In the genomic region with DNA sequence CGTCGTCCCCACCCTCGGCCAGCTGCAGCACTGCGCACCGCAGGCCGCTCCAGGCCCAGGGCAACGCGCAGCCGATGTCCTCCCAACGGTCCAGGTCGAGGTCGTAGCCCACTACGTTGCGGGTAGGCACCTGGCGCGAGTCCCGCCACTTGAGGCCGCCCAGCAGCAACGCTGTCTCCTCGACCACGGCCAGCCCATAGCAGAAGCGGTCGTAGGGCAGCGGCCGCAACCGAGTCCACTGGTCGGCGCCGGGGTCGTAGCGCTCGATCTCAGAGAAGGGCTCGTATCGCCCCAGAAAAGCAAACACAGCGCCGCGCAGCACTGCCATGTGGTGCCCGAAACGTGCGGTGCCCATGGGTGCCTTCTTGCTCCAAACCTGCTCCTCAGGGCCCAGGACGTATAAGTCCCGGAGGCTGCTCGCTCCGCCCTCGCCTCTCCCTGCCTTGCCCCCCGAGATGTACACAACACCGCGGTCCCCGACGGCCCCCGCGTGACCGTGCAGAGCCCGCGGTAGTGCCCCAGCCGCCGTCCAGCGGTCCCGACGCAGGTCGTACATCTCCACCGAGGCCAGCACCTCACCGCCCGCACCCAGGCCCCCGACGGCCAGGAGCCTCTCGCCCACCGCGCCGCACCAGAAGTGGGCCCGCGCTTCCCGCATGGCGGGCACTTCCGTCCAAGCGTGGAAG, we compare ENCODE assay signal across 18 cellular contexts. TPM values are rescaled to one million over a fixed set of nuclear protein-coding genes. Genes with fewer than 3 reads are reported as not detected.
DNase-seq lines count a peak whose midpoint lies in the region; ATAC-seq and TF ChIP-seq lines count a peak whose summit lies in the region.
"Had no signal": no experiment of that assay in that cellular context is flagged by ENCODE, and none has a peak within 500 bp of the region (broad histone marks: within the 10 kb centered on the region; RNA-seq: fewer than 3 reads in every experiment).

No MANE protein-coding gene starts in this region.

- no peak overlapping the region for H2BK5ac ChIP-seq in IMR-90 (ENCODE audit: low read depth, low read length, poor library complexity, severe bottlenecking)

- no peak overlapping the region for H2BK120ac ChIP-seq in IMR-90 (ENCODE audit: low read depth, low read length)

- no TSS peak for BruUV-seq in IMR-90 (replicated peaks; lab: Mats Ljungman, UMichigan)

- CTCF ChIA-PET in IMR-90 (lab: Yijun Ruan, JAX), result no interaction called here

- DNase-seq in GM13977 (ENCODE audit: low spot score), result peak; percentile 29
- DNase-seq in IMR-90, result no peak
- peak; percentile 39 for DNase-seq in left kidney (ENCODE audit: low read depth, low spot score)
- DNase-seq in stomach, result no peak
- DNase-seq in left colon, result no peak
- DNase-seq in GM19240 (ENCODE audit: insufficient read length, low spot score), result no peak
- DNase-seq: activated CD4-positive, alpha-beta T cell treated with anti-CD3 and anti-CD28 coated beads, Interleukin-2, amount 10 ng/mL, durations not matched to agents 7 days and 5 days; foreskin fibroblast; GM23248; midbrain; NCI-H1694 treated with DMSO at 0.1 percent for 48 hours; RPMI8226; T-helper 2 cell; uterus had no signal

- TF ChIP-seq POLR2A in IMR-90 (IDR thresholded peaks at IDR 0.05; ENCODE audit: low read depth, low read length) (no peak), stomach (IDR thresholded peaks at IDR 0.05) (no peak)

- H4K8ac ChIP-seq in IMR-90 (ENCODE audit: low read depth in 2 of 2, low read length in 2 of 2), result no peak overlapping the region

- H3K4me3 ChIP-seq in IMR-90 (ENCODE audit: insufficient read depth, low read depth, low read length) (no peak overlapping the region), stomach (peak overlapping the region in 3 of 4 donors; percentile 10 to 19 (median 15))
- H3K4me3 ChIP-seq: GM23248, ovary, uterus had no signal

- H3K56ac ChIP-seq in IMR-90 (ENCODE audit: extremely low read depth, insufficient read depth, low read length), result no peak overlapping the region

- H3K23ac ChIP-seq in IMR-90 (ENCODE audit: low read depth, low read length), result no peak overlapping the region

- no peak overlapping the region for H2AK9ac ChIP-seq in IMR-90 (replicated peaks; ENCODE audit: low read depth, low read length, poor library complexity)

- intact Hi-C loops in IMR-90 (cut with micrococcal nuclease) (no loop called here), stomach (cut with DNase I; ENCODE audit: low total_unique reads) (no loop called here), left colon (cut with DNase I, micrococcal nuclease) (no loop called here)

- H3K4me2 ChIP-seq in IMR-90 (ENCODE audit: low read depth, low read length), result no peak overlapping the region

- no peak overlapping the region for H3K9ac ChIP-seq in IMR-90 (ENCODE audit: low read depth, low read length)
- H3K9ac ChIP-seq: GM23248 had no signal

- 57% methylated on average over 40 of the region's 76 CpGs; no CpG with 5 or more reads in 1 of the 2 experiments for WGBS in IMR-90 (ENCODE audit: extremely low coverage in 2 of 2, insufficient read length in 1 of 2), 2 experiments
- WGBS in stomach, 5 donors, result 27 to 54% (median 51%) methylated on average over 6 to 76 of the region's 76 CpGs

- no peaks in the 10 kb centered on the region for H3K4me1 ChIP-seq in IMR-90 (ENCODE audit: control insufficient read depth, insufficient read depth, low read length)
- peaks cover 0 to 8% (median 0%) of the 10 kb centered on the region in 4 donors for H3K4me1 ChIP-seq in stomach
- H3K4me1 ChIP-seq: uterus had no signal

- in situ Hi-C loops in GM13977 (cut with MboI; ENCODE audit: low pct_unique_long_range_greater_than_20kb, low sequenced_read_pairs, unreplicated experiment), result no loop called here
- in situ Hi-C loops in IMR-90 (cut with MboI; ENCODE audit: low sequenced_read_pairs), result no loop called here

- TF ChIP-seq EP300 in stomach (IDR thresholded peaks at IDR 0.05), result no peak

- H3K27me3 ChIP-seq in IMR-90 (ENCODE audit: control insufficient read depth, insufficient read depth, low read length) (no peaks in the 10 kb centered on the region), stomach (peaks cover 0 to 32% (median 31%) of the 10 kb centered on the region in 3 donors)
- H3K27me3 ChIP-seq: ovary had no signal

- H4K5ac ChIP-seq in IMR-90 (ENCODE audit: low read depth, low read length), result no peak overlapping the region

- ATAC-seq in IMR-90 (ENCODE audit: low read depth) (no peak), left colon (no peak), HG03139 (IDR thresholded peaks at IDR 0.05; ENCODE audit: unreplicated experiment) (no peak)

- peak overlapping the region; percentile 67 for H2AFZ ChIP-seq in IMR-90 (replicated peaks; ENCODE audit: low read length, poor library complexity)
- H2AFZ ChIP-seq: GM23248 had no signal

- peaks cover 11% of the 10 kb centered on the region; the same call in 1 of the 2 replicates for H3K9me3 ChIP-seq in IMR-90 (ENCODE audit: control insufficient read depth, insufficient read depth, low read length)
- H3K9me3 ChIP-seq in stomach, result peaks cover 0 to 15% (median 0%) of the 10 kb centered on the region in 4 donors
- H3K9me3 ChIP-seq: ovary, uterus had no signal

- no peak overlapping the region for H3K27ac ChIP-seq in IMR-90 (ENCODE audit: insufficient read depth, low read length)
- H3K27ac ChIP-seq in stomach, result no peak overlapping the region
- H3K27ac ChIP-seq: GM23248, ovary, uterus had no signal

- H3K4ac ChIP-seq in IMR-90 (ENCODE audit: low read depth, low read length), result no peak overlapping the region

- POLR2A ChIA-PET in IMR-90 (lab: Charles Lee; ENCODE audit: unreplicated experiment), result no interaction called here

- H4K91ac ChIP-seq in IMR-90 (ENCODE audit: insufficient read depth, low read depth, low read length), result no peak overlapping the region

- no peaks in the 10 kb centered on the region for H4K20me1 ChIP-seq in IMR-90 (ENCODE audit: insufficient read depth, low read length)

- H3K14ac ChIP-seq in IMR-90 (replicated peaks; ENCODE audit: low read depth, low read length), result no peak overlapping the region

- no peak overlapping the region for H2BK15ac ChIP-seq in IMR-90 (ENCODE audit: low read depth, low read length)

- dilution Hi-C loops in IMR-90 (cut with HindIII; ENCODE audit: low sequenced_read_pairs, unreplicated experiment), result no loop called here

- H2AK5ac ChIP-seq in IMR-90 (ENCODE audit: low read depth, low read length), result no peak overlapping the region

- no peaks in the 10 kb centered on the region for H3K79me1 ChIP-seq in IMR-90 (ENCODE audit: low read depth in 1 of 2, low read length in 2 of 2)

- TF ChIP-seq RAD21 in IMR-90 (IDR thresholded peaks at IDR 0.05; ENCODE audit: low read length), result no peak

- H2BK20ac ChIP-seq in IMR-90 (ENCODE audit: low read depth, low read length), result no peak overlapping the region

- no peaks in the 10 kb centered on the region for H3K9me1 ChIP-seq in IMR-90 (ENCODE audit: insufficient read depth, low read length)

- H3K36me3 ChIP-seq in IMR-90 (ENCODE audit: control insufficient read depth, insufficient read depth, low read length) (no peaks in the 10 kb centered on the region), stomach (no peaks in the 10 kb centered on the region)
- H3K36me3 ChIP-seq: ovary, uterus had no signal

- H3K18ac ChIP-seq in IMR-90 (ENCODE audit: low read depth, low read length), result no peak overlapping the region

- TF ChIP-seq CTCF in GM13977 (IDR thresholded peaks at IDR 0.05; ENCODE audit: extremely low read depth, insufficient read depth, missing control alignments) (no peak), IMR-90 (conservative IDR thresholded peaks at IDR 0.05; ENCODE audit: low read depth, low read length) (no peak), stomach (IDR thresholded peaks at IDR 0.05) (no peak)

TF ChIP-seq in IMR-90, 13 proteins besides CTCF, POLR2A, EP300 and RAD21:
- TF ChIP-seq CHD1 (IDR thresholded peaks at IDR 0.05; ENCODE audit: low read depth, low read length) (no peak), NFE2L2 (IDR thresholded peaks at IDR 0.05; ENCODE audit: low read depth, low read length) (no peak), CEBPB (IDR thresholded peaks at IDR 0.05; ENCODE audit: low read depth, low read length) (no peak), MXI1 (IDR thresholded peaks at IDR 0.05; ENCODE audit: borderline replicate concordance, low read depth, low read length) (no peak), FOS (IDR thresholded peaks at IDR 0.05; ENCODE audit: low read depth, low read length) (no peak), MAZ (IDR thresholded peaks at IDR 0.05; ENCODE audit: borderline replicate concordance, low read depth, low read length) (no peak), MAFK (IDR thresholded peaks at IDR 0.05; ENCODE audit: low read depth, low read length) (no peak), SMC3 (IDR thresholded peaks at IDR 0.05; ENCODE audit: low read depth, low read length) (no peak), RCOR1 (IDR thresholded peaks at IDR 0.05; ENCODE audit: insufficient replicate concordance, low read length) (no peak), BHLHE40 (IDR thresholded peaks at IDR 0.05; ENCODE audit: low read depth, low read length) (no peak), RFX5 (IDR thresholded peaks at IDR 0.05; ENCODE audit: low read depth, low read length) (no peak)
- TF ChIP-seq, protein P1, sequence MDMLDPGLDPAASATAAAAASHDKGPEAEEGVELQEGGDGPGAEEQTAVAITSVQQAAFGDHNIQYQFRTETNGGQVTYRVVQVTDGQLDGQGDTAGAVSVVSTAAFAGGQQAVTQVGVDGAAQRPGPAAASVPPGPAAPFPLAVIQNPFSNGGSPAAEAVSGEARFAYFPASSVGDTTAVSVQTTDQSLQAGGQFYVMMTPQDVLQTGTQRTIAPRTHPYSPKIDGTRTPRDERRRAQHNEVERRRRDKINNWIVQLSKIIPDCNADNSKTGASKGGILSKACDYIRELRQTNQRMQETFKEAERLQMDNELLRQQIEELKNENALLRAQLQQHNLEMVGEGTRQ (IDR thresholded peaks at IDR 0.05; ENCODE audit: low read depth, low read length), result no peak
- TF ChIP-seq, protein P2, sequence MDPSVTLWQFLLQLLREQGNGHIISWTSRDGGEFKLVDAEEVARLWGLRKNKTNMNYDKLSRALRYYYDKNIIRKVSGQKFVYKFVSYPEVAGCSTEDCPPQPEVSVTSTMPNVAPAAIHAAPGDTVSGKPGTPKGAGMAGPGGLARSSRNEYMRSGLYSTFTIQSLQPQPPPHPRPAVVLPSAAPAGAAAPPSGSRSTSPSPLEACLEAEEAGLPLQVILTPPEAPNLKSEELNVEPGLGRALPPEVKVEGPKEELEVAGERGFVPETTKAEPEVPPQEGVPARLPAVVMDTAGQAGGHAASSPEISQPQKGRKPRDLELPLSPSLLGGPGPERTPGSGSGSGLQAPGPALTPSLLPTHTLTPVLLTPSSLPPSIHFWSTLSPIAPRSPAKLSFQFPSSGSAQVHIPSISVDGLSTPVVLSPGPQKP (IDR thresholded peaks at IDR 0.05; ENCODE audit: borderline replicate concordance, low read depth, low read length), result no peak

RNA-seq across cellular contexts. Expression of a gene that starts 2.1 kb away (rescaled TPM):
- total RNA-seq in IMR-90 (2012; rRNA removed) (not detected in 2 replicates), stomach (under 1 TPM in 1 of 5 donors, not detected in 4; 0.18 TPM), left colon (1 to 10 TPM; 2.7 to 3.0 TPM)
- polyA plus RNA-seq in IMR-90 (2012; rRNA removed) (not detected in 2 replicates), stomach (under 1 TPM in 1 of 3 donors, not detected in 2; 0.06 TPM)
- polyA plus RNA-seq in IMR-90 (2012; cell fraction: cytosol; rRNA removed), result not detected in 2 replicates
- polyA plus RNA-seq in IMR-90 (2012; cell fraction: nucleus; rRNA removed; ENCODE audit: low replicate concordance), result not detected in 2 replicates
- total RNA-seq: aorta, GM23248, LHCN-M2, ovary had no signal
- polyA plus RNA-seq: GM23248 had no signal

Comparison
In these comparisons a context has a peak if more than half of its experiments do, and no peak if none do; other contexts are left out.
1. DNase-seq: peak in GM13977 (single experiment) and left kidney (single experiment); none in IMR-90 (single experiment), stomach (single experiment), left colon (0 of 2) and GM19240 (single experiment).